In the genomic region with DNA sequence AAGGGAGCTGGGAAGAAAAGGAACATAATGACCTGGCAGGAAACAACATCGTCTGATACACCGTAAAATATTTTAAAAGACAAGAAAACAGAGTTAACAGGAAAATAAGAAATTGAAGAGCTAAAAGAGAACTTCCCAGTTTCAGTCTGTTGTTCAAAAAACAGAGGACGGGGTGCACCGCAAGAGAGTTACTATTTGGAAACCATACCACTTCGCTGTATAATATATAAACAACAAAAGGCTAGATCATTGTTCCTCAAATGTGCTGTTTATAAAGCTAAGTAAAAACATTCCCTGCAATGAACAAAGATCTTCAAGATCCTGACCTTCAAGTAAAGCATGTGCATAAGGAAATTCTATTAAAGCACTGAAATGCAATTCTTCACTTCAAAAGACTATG, we compare ENCODE assay signal across 9 cellular contexts. TPM values are rescaled to one million over a fixed set of nuclear protein-coding genes. Genes with fewer than 3 reads are reported as not detected.
A peak's percentile ranks its signal among the peaks of the same experiment; 100 is the strongest.
DNase-seq lines count a peak whose midpoint lies in the region; ATAC-seq and TF ChIP-seq lines count a peak whose summit lies in the region.
"Had no signal": no experiment of that assay in that cellular context is flagged by ENCODE, and none has a peak within 500 bp of the region (broad histone marks: within the 10 kb centered on the region; RNA-seq: fewer than 3 reads in every experiment).

No MANE protein-coding gene starts in this region.

- no peak for TF ChIP-seq CTCF in AG09309 (IDR thresholded peaks at IDR 0.05; ENCODE audit: control insufficient read depth, insufficient read depth, low read depth, low read length, missing control alignments)
- TF ChIP-seq CTCF in MCF 10A (IDR thresholded peaks at IDR 0.05; ENCODE audit: unreplicated experiment): no peak

- no TSS peak for BruUV-seq in MCF 10A (replicated peaks; lab: Mats Ljungman, UMichigan)

- H3K9me3 Mint-ChIP-seq in IgD-negative memory B cell (no peaks in the 10 kb centered on the region), MCF 10A (ENCODE audit: unreplicated experiment) (no peaks in the 10 kb centered on the region)

- POLR2A ChIA-PET in MCF 10A (lab: Yijun Ruan, JAX): interaction anchor here (0.6 to 10.3 kb wide), 18 partner anchors 8 to 1449 kb away, joined by 3 to 308 read pairs (median 4); a partner anchor contains a TSS

- ATAC-seq in HG02840 (IDR thresholded peaks at IDR 0.05; ENCODE audit: low FRiP score, unreplicated experiment) (no peak), HG02571 (IDR thresholded peaks at IDR 0.05; ENCODE audit: unreplicated experiment) (no peak), HG03280 (IDR thresholded peaks at IDR 0.05; ENCODE audit: unreplicated experiment) (no peak)

- H3K27ac Mint-ChIP-seq in IgD-negative memory B cell: peak overlapping the region; percentile 90 to 98 (median 97)
- peak overlapping the region; percentile 96 for H3K27ac Mint-ChIP-seq in MCF 10A (ENCODE audit: low read depth, unreplicated experiment)

- H3K9me3 ChIP-seq in muscle layer of duodenum (ENCODE audit: control insufficient read depth in 1 of 2, low read length in 2 of 2): no peaks in the 10 kb centered on the region

- H3K4me1 ChIP-seq in muscle layer of duodenum (ENCODE audit: control insufficient read depth in 1 of 2, insufficient read depth in 2 of 2, low read length in 2 of 2): peaks cover 24 to 48% of the 10 kb centered on the region in 2 donors

- H3K4me3 ChIP-seq in AG09309 (ENCODE audit: control insufficient read depth, low read depth, low read length) (peak overlapping the region; percentile 90), muscle layer of duodenum (ENCODE audit: low read depth in 1 of 2, low read length in 2 of 2) (peak overlapping the region; percentile 91 to 95)

- DNase-seq in AG09309 (ENCODE audit: low read depth) (no peak), MCF 10A (ENCODE audit: unreplicated experiment) (no peak), putamen (ENCODE audit: low spot score) (no peak)
- DNase-seq: T-helper 9 cell had no signal

- H3K4me1 Mint-ChIP-seq in IgD-negative memory B cell (peaks cover 16 to 20% (median 19%) of the 10 kb centered on the region in 3 donors), MCF 10A (ENCODE audit: insufficient read depth, unreplicated experiment) (peaks cover 18% of the 10 kb centered on the region)

- CTCF ChIA-PET in MCF 10A (lab: Yijun Ruan, JAX): interaction anchor here (0.6 to 2.7 kb wide), 9 partner anchors 12 to 312 kb away, joined by 3 to 20 read pairs (median 4); no protein-coding TSS in a partner anchor

- H3K27me3 ChIP-seq in muscle layer of duodenum (ENCODE audit: low read depth, low read length): no peaks in the 10 kb centered on the region

- H3K36me3 Mint-ChIP-seq in IgD-negative memory B cell (peaks cover 2% of the 10 kb centered on the region), MCF 10A (ENCODE audit: insufficient read depth, unreplicated experiment) (peaks cover 5% of the 10 kb centered on the region)

- peak overlapping the region; percentile 88 to 95 (median 92) for H3K4me3 Mint-ChIP-seq in IgD-negative memory B cell
- H3K4me3 Mint-ChIP-seq in MCF 10A (ENCODE audit: unreplicated experiment): peak overlapping the region; percentile 99

- intact Hi-C loops in MCF 10A (cut with micrococcal nuclease): loop anchor here (2.0 to 10.0 kb wide), 5 partner anchors 37 to 685 kb away; a partner anchor contains a TSS

- H3K36me3 ChIP-seq in muscle layer of duodenum (ENCODE audit: control insufficient read depth in 1 of 2, insufficient read depth in 2 of 2, low read length in 2 of 2): peaks cover 0 to 9% of the 10 kb centered on the region in 2 donors

- H3K27ac ChIP-seq in muscle layer of duodenum (ENCODE audit: low read length): peak overlapping the region; percentile 97

- no peaks in the 10 kb centered on the region for H3K27me3 Mint-ChIP-seq in IgD-negative memory B cell
- no peaks in the 10 kb centered on the region for H3K27me3 Mint-ChIP-seq in MCF 10A (ENCODE audit: insufficient read depth, unreplicated experiment)

RNA-seq across cellular contexts. Expression of a gene that starts 2.1 kb away (rescaled TPM):
- 1.7 TPM for polyA plus RNA-seq in IgD-negative memory B cell
- 50.9 and 54.6 TPM in 2 replicates for total RNA-seq in MCF 10A (2022)
